ENCODE assay signal across 13 cellular contexts in the genomic region with DNA sequence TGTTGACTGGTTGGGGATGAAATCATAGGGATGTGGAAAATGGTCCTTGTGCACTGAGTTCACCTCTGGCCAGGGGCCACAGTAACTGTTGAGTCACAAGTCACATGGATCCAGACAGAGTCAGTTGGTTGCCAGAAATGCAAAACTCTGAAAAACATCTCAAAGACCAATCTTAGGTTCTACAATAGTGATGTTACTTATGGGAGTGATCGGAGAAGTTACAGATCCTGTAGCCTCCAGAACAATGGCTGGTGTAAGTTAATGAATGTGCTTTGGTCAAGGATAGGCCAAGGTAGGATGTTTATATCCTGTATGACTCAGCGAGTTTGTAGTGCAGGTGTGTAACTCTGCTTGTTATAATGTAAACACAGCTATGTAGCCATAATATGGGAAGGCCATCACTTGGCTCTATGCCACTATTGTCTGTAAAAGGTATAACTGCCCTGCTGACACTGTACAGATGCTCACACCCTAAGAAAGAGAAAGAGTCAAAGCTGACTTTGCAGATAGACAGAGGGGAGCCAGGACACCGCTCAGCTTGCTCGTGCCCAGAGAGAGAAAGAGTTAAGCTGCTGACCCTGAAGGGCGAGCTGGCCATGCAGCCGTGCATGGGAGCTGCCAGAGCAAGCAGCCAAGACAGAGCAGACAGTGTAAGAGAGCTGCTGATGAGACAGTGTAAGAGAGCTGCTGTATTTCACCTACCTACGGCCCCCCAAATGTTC. TPM values are rescaled to one million over a fixed set of nuclear protein-coding genes. Genes with fewer than 3 reads are reported as not detected.
A peak's percentile ranks its signal among the peaks of the same experiment; 100 is the strongest.
DNase-seq lines count a peak whose midpoint lies in the region; ATAC-seq, FAIRE-seq and TF ChIP-seq lines count a peak whose summit lies in the region.
"Had no signal": no experiment of that assay in that cellular context is flagged by ENCODE, and none has a peak within 500 bp of the region (broad histone marks: within the 10 kb centered on the region; RNA-seq: fewer than 3 reads in every experiment).

No MANE protein-coding gene starts in this region.

- no peaks in the 10 kb centered on the region for H3K79me2 ChIP-seq in HepG2 (ENCODE audit: insufficient read depth, low read length)

- peak overlapping the region; percentile 38 for H3K4me2 ChIP-seq in HepG2 (ENCODE audit: low read depth, low read length)
- H3K4me2 ChIP-seq: neural progenitor cell had no signal

- H3K27ac ChIP-seq in brain microvascular endothelial cell (no peak overlapping the region), HepG2 (ENCODE audit: extremely low read length, insufficient read depth, low read length) (peak overlapping the region; percentile 68)
- H3K27ac ChIP-seq: neural progenitor cell, thoracic aorta had no signal

- H3K4me1 Mint-ChIP-seq in effector memory CD8-positive, alpha-beta T cell (ENCODE audit: low read depth in 2 of 2) = peaks cover 0 to 2% of the 10 kb centered on the region in 2 donors
- H3K4me1 Mint-ChIP-seq: neural progenitor cell had no signal

- H3K27me3 ChIP-seq in brain microvascular endothelial cell (replicated peaks) (no peaks in the 10 kb centered on the region), HepG2 (ENCODE audit: control insufficient read depth in 1 of 2, insufficient read depth in 2 of 2, low read length in 2 of 2) (no peaks in the 10 kb centered on the region)
- H3K27me3 ChIP-seq: neural progenitor cell had no signal

- no peak overlapping the region for H3K27ac Mint-ChIP-seq in effector memory CD8-positive, alpha-beta T cell
- H3K27ac Mint-ChIP-seq: neural progenitor cell had no signal

- peak; percentile 84 for ATAC-seq in HepG2
- no peak for ATAC-seq in effector memory CD8-positive, alpha-beta T cell (replicated peaks)

- H3K36me3 Mint-ChIP-seq in effector memory CD8-positive, alpha-beta T cell (ENCODE audit: insufficient read depth) = no peaks in the 10 kb centered on the region
- H3K36me3 Mint-ChIP-seq: neural progenitor cell had no signal

- TF ChIP-seq CTCF in brain microvascular endothelial cell (IDR thresholded peaks at IDR 0.05; ENCODE audit: low read depth, low read length, missing control alignments) (no peak), HepG2 (CRISPR knock-in tag; IDR thresholded peaks at IDR 0.05) (no peak)

- no peaks in the 10 kb centered on the region for H3K9me3 ChIP-seq in HepG2 (ENCODE audit: low read length)
- H3K9me3 ChIP-seq: thoracic aorta had no signal

- peaks cover 73% of the 10 kb centered on the region for H3K4me1 ChIP-seq in HepG2 (ENCODE audit: insufficient read depth, low read length)
- H3K4me1 ChIP-seq: neural progenitor cell had no signal

- TF ChIP-seq RAD21 in HepG2 (CRISPR knock-in tag; IDR thresholded peaks at IDR 0.05) = no peak

- intact Hi-C loops in HepG2 (cut with micrococcal nuclease; ENCODE audit: unreplicated experiment) = loop anchor here (2.0 kb wide), 1 partner anchor 434 kb away; no protein-coding TSS in a partner anchor

- in situ Hi-C loops in Caki2 (cut with HindIII; ENCODE audit: low pct_unique_long_range_greater_than_20kb, low sequenced_read_pairs) = no loop called here
- in situ Hi-C loops in brain microvascular endothelial cell (cut with HindIII; ENCODE audit: low pct_ligation_motif_present, low sequenced_read_pairs) = no loop called here
- in situ Hi-C loops in HepG2 (cut with HindIII; ENCODE audit: extremely low pct_ligation_motif_present, low pct_unique_long_range_greater_than_20kb) = loop anchor here (5.0 kb wide), 4 partner anchors 36 to 441 kb away; partner anchors contain the start of gene TXN

- H3K9me3 Mint-ChIP-seq in effector memory CD8-positive, alpha-beta T cell = no peaks in the 10 kb centered on the region
- H3K9me3 Mint-ChIP-seq: neural progenitor cell had no signal

- CTCF ChIA-PET in HepG2 (lab: Yijun Ruan, JAX; ENCODE audit: low intra/inter-chr PET ratio, low total read pairs) = no interaction called here

- no peak overlapping the region for H2AFZ ChIP-seq in HepG2 (ENCODE audit: low read length)
- H2AFZ ChIP-seq: neural progenitor cell had no signal

- TF ChIP-seq EP300 in HepG2 (IDR thresholded peaks at IDR 0.05; ENCODE audit: low read depth in 2 of 2, low read length in 2 of 2) (peak in 1 of 2 experiments; percentile 79; a peak in 1 of 4 replicates), HepG2 (CRISPR knock-in tag; IDR thresholded peaks at IDR 0.05; ENCODE audit: borderline replicate concordance) (peak; percentile 88)

- DNase-seq in Caki2 (ENCODE audit: low read depth) (peak; percentile 62), LoVo (ENCODE audit: low spot score) (peak; percentile 34), brain microvascular endothelial cell (peak; percentile 60), HepG2 (ENCODE audit: low spot score) (peak; percentile 83), GM19238 (ENCODE audit: insufficient read length, low spot score) (no peak), NCI-H774 (lab: John Stamatoyannopoulos, UW) (no peak)
- DNase-seq in stimulated activated CD4-positive, alpha-beta T cell treated with anti-CD3 and anti-CD28 coated beads, Interleukin-4, amount 100 ng/mL, for 4 hours = no peak
- DNase-seq in effector memory CD8-positive, alpha-beta T cell = no peak
- DNase-seq: activated CD8-positive, alpha-beta memory T cell treated with anti-CD3 and anti-CD28 coated beads, Interleukin-2, amount 50 U/mL, for 48 hours; caudate nucleus; stimulated activated CD4-positive, alpha-beta T cell treated with anti-CD3 and anti-CD28 coated beads, Interleukin-1b, Interleukin-23, amount 100 ng/mL, for 48 hours had no signal

- no peak for TF ChIP-seq POLR2A in HepG2 (IDR thresholded peaks at IDR 0.05; ENCODE audit: insufficient read depth in 1 of 2, low read depth in 2 of 2, low read length in 2 of 2)

- peak overlapping the region; percentile 23; the same call in 1 of the 2 replicates for H3K9ac ChIP-seq in HepG2 (ENCODE audit: insufficient read depth, low read depth, low read length)
- H3K9ac ChIP-seq: neural progenitor cell had no signal

- peak; percentile 50 for FAIRE-seq in HepG2 (lab: Jason Lieb, UNC)

- H3K36me3 ChIP-seq in brain microvascular endothelial cell (replicated peaks) = no peaks in the 10 kb centered on the region
- H3K36me3 ChIP-seq in HepG2 (replicated peaks in 1 of 2; ENCODE audit: control insufficient read depth in 1 of 2, insufficient read depth in 2 of 2, low read length in 2 of 2) = no peaks in the 10 kb centered on the region
- H3K36me3 ChIP-seq: neural progenitor cell, thoracic aorta had no signal

- H3K4me3 Mint-ChIP-seq in effector memory CD8-positive, alpha-beta T cell = no peak overlapping the region
- H3K4me3 Mint-ChIP-seq: neural progenitor cell had no signal

- peaks cover 0 to 7% of the 10 kb centered on the region in 2 donors for H3K27me3 Mint-ChIP-seq in effector memory CD8-positive, alpha-beta T cell

- WGBS in HepG2 (ENCODE audit: low lambda C conversion rate) = 22% methylated on average over 6 of the region's 7 CpGs

- POLR2A ChIA-PET in HepG2 (lab: Yijun Ruan, JAX) = interaction anchor here (0.8 to 2.6 kb wide), 4 partner anchors 17 to 76 kb away, joined by 4 to 8 read pairs (median 4); partner anchors contain the start of gene TXN

- no peaks in the 10 kb centered on the region for H4K20me1 ChIP-seq in HepG2 (ENCODE audit: insufficient read depth, low read length)

- no TSS peak for BruUV-seq in HepG2 (replicated peaks; lab: Mats Ljungman, UMichigan)

- H3K4me3 ChIP-seq in brain microvascular endothelial cell (ENCODE audit: low read depth, low read length) = no peak overlapping the region
- peak overlapping the region in 1 of 3 experiments; percentile 25; a peak in 2 of 6 replicates for H3K4me3 ChIP-seq in HepG2 (replicated peaks in 1 of 3; ENCODE audit: insufficient read depth in 1 of 3, low read depth in 2 of 3, low read length in 3 of 3)
- H3K4me3 ChIP-seq: neural progenitor cell, thoracic aorta had no signal

TF ChIP-seq in HepG2, 621 proteins besides CTCF, POLR2A, EP300 and RAD21 (continues in another document):
- no peak for TF ChIP-seq TSC22D2 (CRISPR knock-in tag; IDR thresholded peaks at IDR 0.05; ENCODE audit: borderline replicate concordance)
- TF ChIP-seq SOX5 (CRISPR knock-in tag; IDR thresholded peaks at IDR 0.05; ENCODE audit: borderline replicate concordance) = peak; percentile 99
- no peak for TF ChIP-seq IKZF1 (IDR thresholded peaks at IDR 0.05)
- no peak for TF ChIP-seq HDAC6 (IDR thresholded peaks at IDR 0.05; ENCODE audit: low read depth, low read length)
- TF ChIP-seq ZNF510 (CRISPR knock-in tag; IDR thresholded peaks at IDR 0.05; ENCODE audit: low read depth) = no peak
- no peak for TF ChIP-seq POLR2AphosphoS2 (IDR thresholded peaks at IDR 0.05; ENCODE audit: low read depth, low read length)

RNA-seq across cellular contexts. Expression of gene C9orf152, which starts 27.1 kb away (rescaled TPM):
- total RNA-seq in Caki2 (2014; rRNA removed; shearing (Covaris generic); ENCODE audit: low replicate concordance) = not detected in 2 replicates
- 0.24 and 0.67 TPM in 2 replicates for total RNA-seq in HepG2 (2016; rRNA removed; fragmentation: Illumina TruSeq; extraction: Trizol)
- 0.09 and 0.20 TPM in 2 replicates for total RNA-seq in HepG2 (2016; cell fraction: cytosol; rRNA removed; fragmentation: Illumina TruSeq; extraction: Trizol; ENCODE audit: low read depth)
- total RNA-seq in HepG2 (2016; cell fraction: insoluble cytoplasmic fraction; rRNA removed; fragmentation: Illumina TruSeq; extraction: Trizol) = 0.24 and 0.42 TPM in 2 replicates
- 0.48 and 0.56 TPM in 2 replicates for total RNA-seq in HepG2 (2016; cell fraction: membrane; rRNA removed; fragmentation: Illumina TruSeq; extraction: Trizol)
- total RNA-seq in HepG2 (2016; cell fraction: nucleus; rRNA removed; fragmentation: Illumina TruSeq; extraction: Trizol) = 0.13 TPM in 1 of 2 replicates, not detected in the other
- polyA plus RNA-seq in HepG2 (2011; rRNA removed) = 0.18 and 0.48 TPM in 2 replicates
- polyA plus RNA-seq in HepG2 (2011; cell fraction: cytosol; rRNA removed) = 0.15 and 0.16 TPM in 2 replicates
- 0.09 and 0.18 TPM in 2 replicates for polyA plus RNA-seq in HepG2 (2011; cell fraction: nucleus; rRNA removed)
- 0.24 and 0.53 TPM in 2 replicates for polyA plus RNA-seq in HepG2 (2012)
- 0.19 and 0.31 TPM in 2 replicates for polyA plus RNA-seq in HepG2 (2016; cell fraction: cytosol; fragmentation: Illumina TruSeq; extraction: Trizol; ENCODE audit: low read depth)
- polyA plus RNA-seq in HepG2 (2016; cell fraction: insoluble cytoplasmic fraction; fragmentation: Illumina TruSeq; extraction: Trizol; ENCODE audit: low read depth) = 1.7 and 2.2 TPM in 2 replicates
- 0.93 and 1.0 TPM in 2 replicates for polyA plus RNA-seq in HepG2 (2016; cell fraction: membrane; fragmentation: Illumina TruSeq; extraction: Trizol; ENCODE audit: low read depth)
- polyA plus RNA-seq in HepG2 (2016; cell fraction: nucleus; fragmentation: Illumina TruSeq; extraction: Trizol; ENCODE audit: insufficient read depth, low read depth) = 0.94 and 1.7 TPM in 2 replicates
- 0.60 TPM in 1 of 2 replicates, not detected in the other for polyA minus RNA-seq in HepG2 (2011; rRNA and poly(A)+ RNA removed; ENCODE audit: low replicate concordance)
- polyA minus RNA-seq in HepG2 (2011; cell fraction: cytosol; rRNA and poly(A)+ RNA removed) = 0.40 and 0.79 TPM in 2 replicates
- 0.13 TPM in 1 of 2 replicates, not detected in the other for polyA minus RNA-seq in HepG2 (2011; cell fraction: nucleus; rRNA and poly(A)+ RNA removed)

Comparison
In these comparisons a context has a peak if more than half of its experiments do, and no peak if none do; other contexts are left out.
1. DNase-seq: peak in Caki2 (single experiment), LoVo (single experiment), brain microvascular endothelial cell (single experiment) and HepG2 (single experiment); none in stimulated activated CD4-positive, alpha-beta T cell treated with anti-CD3 and anti-CD28 coated beads, Interleukin-4, amount 100 ng/mL, for 4 hours (0 of 2), GM19238 (single experiment), NCI-H774 (single experiment) and effector memory CD8-positive, alpha-beta T cell (0 of 3).